1 cellular context compared by ENCODE assay signal in genomic region chr10:78301891-78302738, GRCh38.
TF ChIP-seq lines count a peak whose summit lies in the region.

No MANE protein-coding gene starts in this region.

TF ChIP-seq in GM23338, 12 proteins besides CTCF, POLR2A, EP300 and RAD21 (continued from another document):
- TF ChIP-seq, protein P1, sequence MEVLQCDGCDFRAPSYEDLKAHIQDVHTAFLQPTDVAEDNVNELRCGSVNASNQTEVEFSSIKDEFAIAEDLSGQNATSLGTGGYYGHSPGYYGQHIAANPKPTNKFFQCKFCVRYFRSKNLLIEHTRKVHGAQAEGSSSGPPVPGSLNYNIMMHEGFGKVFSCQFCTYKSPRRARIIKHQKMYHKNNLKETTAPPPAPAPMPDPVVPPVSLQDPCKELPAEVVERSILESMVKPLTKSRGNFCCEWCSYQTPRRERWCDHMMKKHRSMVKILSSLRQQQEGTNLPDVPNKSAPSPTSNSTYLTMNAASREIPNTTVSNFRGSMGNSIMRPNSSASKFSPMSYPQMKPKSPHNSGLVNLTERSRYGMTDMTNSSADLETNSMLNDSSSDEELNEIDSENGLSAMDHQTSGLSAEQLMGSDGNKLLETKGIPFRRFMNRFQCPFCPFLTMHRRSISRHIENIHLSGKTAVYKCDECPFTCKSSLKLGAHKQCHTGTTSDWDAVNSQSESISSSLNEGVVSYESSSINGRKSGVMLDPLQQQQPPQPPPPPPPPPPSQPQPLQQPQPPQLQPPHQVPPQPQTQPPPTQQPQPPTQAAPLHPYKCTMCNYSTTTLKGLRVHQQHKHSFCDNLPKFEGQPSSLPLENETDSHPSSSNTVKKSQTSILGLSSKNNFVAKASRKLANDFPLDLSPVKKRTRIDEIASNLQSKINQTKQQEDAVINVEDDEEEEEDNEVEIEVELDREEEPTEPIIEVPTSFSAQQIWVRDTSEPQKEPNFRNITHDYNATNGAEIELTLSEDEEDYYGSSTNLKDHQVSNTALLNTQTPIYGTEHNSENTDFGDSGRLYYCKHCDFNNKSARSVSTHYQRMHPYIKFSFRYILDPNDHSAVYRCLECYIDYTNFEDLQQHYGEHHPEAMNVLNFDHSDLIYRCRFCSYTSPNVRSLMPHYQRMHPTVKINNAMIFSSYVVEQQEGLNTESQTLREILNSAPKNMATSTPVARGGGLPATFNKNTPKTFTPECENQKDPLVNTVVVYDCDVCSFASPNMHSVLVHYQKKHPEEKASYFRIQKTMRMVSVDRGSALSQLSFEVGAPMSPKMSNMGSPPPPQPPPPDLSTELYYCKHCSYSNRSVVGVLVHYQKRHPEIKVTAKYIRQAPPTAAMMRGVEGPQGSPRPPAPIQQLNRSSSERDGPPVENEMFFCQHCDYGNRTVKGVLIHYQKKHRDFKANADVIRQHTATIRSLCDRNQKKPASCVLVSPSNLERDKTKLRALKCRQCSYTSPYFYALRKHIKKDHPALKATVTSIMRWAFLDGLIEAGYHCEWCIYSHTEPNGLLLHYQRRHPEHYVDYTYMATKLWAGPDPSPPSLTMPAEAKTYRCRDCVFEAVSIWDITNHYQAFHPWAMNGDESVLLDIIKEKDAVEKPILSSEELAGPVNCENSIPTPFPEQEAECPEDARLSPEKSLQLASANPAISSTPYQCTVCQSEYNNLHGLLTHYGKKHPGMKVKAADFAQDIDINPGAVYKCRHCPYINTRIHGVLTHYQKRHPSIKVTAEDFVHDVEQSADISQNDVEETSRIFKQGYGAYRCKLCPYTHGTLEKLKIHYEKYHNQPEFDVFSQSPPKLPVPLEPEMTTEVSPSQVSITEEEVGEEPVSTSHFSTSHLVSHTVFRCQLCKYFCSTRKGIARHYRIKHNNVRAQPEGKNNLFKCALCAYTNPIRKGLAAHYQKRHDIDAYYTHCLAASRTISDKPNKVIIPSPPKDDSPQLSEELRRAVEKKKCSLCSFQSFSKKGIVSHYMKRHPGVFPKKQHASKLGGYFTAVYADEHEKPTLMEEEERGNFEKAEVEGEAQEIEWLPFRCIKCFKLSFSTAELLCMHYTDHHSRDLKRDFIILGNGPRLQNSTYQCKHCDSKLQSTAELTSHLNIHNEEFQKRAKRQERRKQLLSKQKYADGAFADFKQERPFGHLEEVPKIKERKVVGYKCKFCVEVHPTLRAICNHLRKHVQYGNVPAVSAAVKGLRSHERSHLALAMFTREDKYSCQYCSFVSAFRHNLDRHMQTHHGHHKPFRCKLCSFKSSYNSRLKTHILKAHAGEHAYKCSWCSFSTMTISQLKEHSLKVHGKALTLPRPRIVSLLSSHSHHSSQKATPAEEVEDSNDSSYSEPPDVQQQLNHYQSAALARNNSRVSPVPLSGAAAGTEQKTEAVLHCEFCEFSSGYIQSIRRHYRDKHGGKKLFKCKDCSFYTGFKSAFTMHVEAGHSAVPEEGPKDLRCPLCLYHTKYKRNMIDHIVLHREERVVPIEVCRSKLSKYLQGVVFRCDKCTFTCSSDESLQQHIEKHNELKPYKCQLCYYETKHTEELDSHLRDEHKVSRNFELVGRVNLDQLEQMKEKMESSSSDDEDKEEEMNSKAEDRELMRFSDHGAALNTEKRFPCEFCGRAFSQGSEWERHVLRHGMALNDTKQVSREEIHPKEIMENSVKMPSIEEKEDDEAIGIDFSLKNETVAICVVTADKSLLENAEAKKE (CRISPR knock-in tag; IDR thresholded peaks at IDR 0.05), result no peak
- TF ChIP-seq ZNF114 (CRISPR knock-in tag; IDR thresholded peaks at IDR 0.05) (no peak), CREB1 (CRISPR knock-in tag; IDR thresholded peaks at IDR 0.05; ENCODE audit: low read depth) (no peak), NANOG (IDR thresholded peaks at IDR 0.05; ENCODE audit: borderline replicate concordance) (no peak), EZH2phosphoT487 (IDR thresholded peaks at IDR 0.05; ENCODE audit: unreplicated experiment) (no peak), REST (IDR thresholded peaks at IDR 0.05; ENCODE audit: unreplicated experiment) (no peak)
